In genomic region chr10:74433993-74434392, GRCh38 we compare ENCODE assay signal across 18 cellular contexts.
DNase-seq lines count a peak whose midpoint lies in the region; ATAC-seq, FAIRE-seq and TF ChIP-seq lines count a peak whose summit lies in the region.
"Had no signal": no experiment of that assay in that cellular context is flagged by ENCODE, and none has a peak within 500 bp of the region (broad histone marks: within the 10 kb centered on the region; RNA-seq: fewer than 3 reads in every experiment).

No MANE protein-coding gene starts in this region.

- no peak for TF ChIP-seq EP300 in K562 (IDR thresholded peaks at IDR 0.05; ENCODE audit: low read length)
- no peak for TF ChIP-seq EP300 in neural cell (conservative IDR thresholded peaks at IDR 0.05; ENCODE audit: poor library complexity, severe bottlenecking)
- TF ChIP-seq EP300 in transverse colon (IDR thresholded peaks at IDR 0.05; ENCODE audit: low read depth), result no peak

- ATAC-seq in K562, result no peak
- ATAC-seq: CD8-positive, alpha-beta T cell had no signal

- no peak for TF ChIP-seq RAD21 in K562 (CRISPR knock-in tag; conservative IDR thresholded peaks at IDR 0.05 in 1 of 2, IDR thresholded peaks at IDR 0.05 in 1 of 2)
- no peak for TF ChIP-seq RAD21 in neural cell (conservative IDR thresholded peaks at IDR 0.05)

- 61% methylated on average over 1 of the region's 1 CpG for WGBS in K562 (ENCODE audit: insufficient coverage, low coverage, missing lambda C conversion rate)
- WGBS in transverse colon (ENCODE audit: low coverage in 1 of 2), 2 donors, result 91 to 100% methylated on average over 1 of the region's 1 CpG

- in situ Hi-C loops in K562 (cut with MboI) (no loop called here), transverse colon (cut with MboI; ENCODE audit: low pct_ligation_motif_present in 1 of 4, low pct_unique_long_range_greater_than_20kb in 1 of 4, low sequenced_read_pairs in 3 of 4) (no loop called here)

- H4K20me1 ChIP-seq in K562 (replicated peaks; ENCODE audit: control insufficient read depth, insufficient read depth, low read length) (no peaks in the 10 kb centered on the region), neural cell (ENCODE audit: insufficient read depth) (no peaks in the 10 kb centered on the region)
- H4K20me1 ChIP-seq: BLaER1 had no signal

- H3K4me3 ChIP-seq in K562 (no peak overlapping the region), neural cell (ENCODE audit: low read length) (peak overlapping the region; percentile 42), transverse colon (no peak overlapping the region)
- H3K4me3 ChIP-seq: A549, BLaER1 had no signal

- peak; percentile 52 for DNase-seq in EH (ENCODE audit: low read depth)
- DNase-seq in NCI-H226, result peak; percentile 12
- DNase-seq in K562 (ENCODE audit: extremely low read depth in 1 of 4, low spot score in 3 of 4), result no peak
- no peak for DNase-seq in NCI-H2227 treated with DMSO at 0.1 percent for 48 hours (lab: John Stamatoyannopoulos, UW)
- DNase-seq in DMS 273 (lab: John Stamatoyannopoulos, UW; ENCODE audit: unreplicated experiment), result no peak
- no peak for DNase-seq in DMS 273 treated with DMSO at 0.1 percent for 48 hours (lab: John Stamatoyannopoulos, UW)
- no peak for DNase-seq in transverse colon
- DNase-seq: CD8-positive, alpha-beta T cell; H9; MM.1S; NCI-H1092 treated with DMSO at 0.1 percent for 48 hours; NCI-H2081; NCI-H510A; NCI-H774; SHP77 treated with DMSO at 0.1 percent for 48 hours had no signal

- H3K9me3 ChIP-seq in K562 (replicated peaks; ENCODE audit: control insufficient read depth, insufficient read depth, low read depth, low read length) (no peaks in the 10 kb centered on the region), neural cell (ENCODE audit: low read length) (no peaks in the 10 kb centered on the region), transverse colon (no peaks in the 10 kb centered on the region)
- H3K9me3 ChIP-seq: A549, BLaER1 had no signal

- H3K27me3 ChIP-seq in K562 (ENCODE audit: control insufficient read depth in 2 of 2, insufficient read depth in 2 of 2, low read length in 2 of 2) (no peaks in the 10 kb centered on the region), neural cell (ENCODE audit: insufficient read depth, low read depth, low read length) (no peaks in the 10 kb centered on the region), transverse colon (no peaks in the 10 kb centered on the region)
- H3K27me3 ChIP-seq: BLaER1 had no signal

- H3K4me2 ChIP-seq in K562 (ENCODE audit: insufficient read depth, low read length), result no peak overlapping the region
- peak overlapping the region; percentile 31 for H3K4me2 ChIP-seq in neural cell (ENCODE audit: low read length)
- H3K4me2 ChIP-seq: BLaER1 had no signal

- H3F3A ChIP-seq in neural cell (ENCODE audit: insufficient read depth, low read length, poor library complexity, severe bottlenecking), result peaks cover 9% of the 10 kb centered on the region

- CTCF ChIA-PET in K562 (lab: Yijun Ruan, JAX; ENCODE audit: low intra/inter-chr PET ratio), result no interaction called here

- no peak for FAIRE-seq in K562 (lab: Jason Lieb, UNC)
- FAIRE-seq: A549 had no signal

- no peak for TF ChIP-seq CTCF in K562 (IDR thresholded peaks at IDR 0.05 in 2 of 3, conservative IDR thresholded peaks at IDR 0.05 in 1 of 3; ENCODE audit: insufficient read depth in 2 of 3, low read depth in 1 of 3, low read length in 3 of 3)
- TF ChIP-seq CTCF in neural cell (IDR thresholded peaks at IDR 0.05; ENCODE audit: poor library complexity, severe bottlenecking), result no peak
- no peak for TF ChIP-seq CTCF in transverse colon (IDR thresholded peaks at IDR 0.05)

- no peaks in the 10 kb centered on the region for H3K9me1 ChIP-seq in K562 (ENCODE audit: control insufficient read depth, insufficient read depth, low read length)

- H3K9me2 ChIP-seq in neural cell (ENCODE audit: insufficient read depth, low read length), result no peaks in the 10 kb centered on the region

- intact Hi-C loops in K562 (cut with micrococcal nuclease) (no loop called here), transverse colon (cut with DNase I; ENCODE audit: low total_unique reads) (no loop called here)

- no peak overlapping the region for H3K27ac ChIP-seq in K562 (ENCODE audit: extremely low read depth, low read depth, low read length)
- H3K27ac ChIP-seq in neural cell (ENCODE audit: low read length), result peak overlapping the region; percentile 69
- H3K27ac ChIP-seq in transverse colon, result no peak overlapping the region
- H3K27ac ChIP-seq: A549, BLaER1 had no signal

- H3K9ac ChIP-seq in K562 (ENCODE audit: insufficient read depth in 1 of 2, low read depth in 2 of 2, low read length in 2 of 2), result no peak overlapping the region
- no peak overlapping the region for H3K9ac ChIP-seq in neural cell (ENCODE audit: low read length)
- H3K9ac ChIP-seq: BLaER1 had no signal

- H3K36me3 ChIP-seq in K562 (ENCODE audit: control insufficient read depth, insufficient read depth, low read length), result no peaks in the 10 kb centered on the region
- no peaks in the 10 kb centered on the region for H3K36me3 ChIP-seq in neural cell (ENCODE audit: insufficient read depth, low read length)
- H3K36me3 ChIP-seq in transverse colon, result no peaks in the 10 kb centered on the region
- H3K36me3 ChIP-seq: BLaER1 had no signal

- peaks cover 0 to 4% of the 10 kb centered on the region in 2 experiments; a peak in 3 of 5 replicates for H3K4me1 ChIP-seq in K562 (replicated peaks in 1 of 2; ENCODE audit: control insufficient read depth in 2 of 2, insufficient read depth in 2 of 2, low read length in 2 of 2)
- H3K4me1 ChIP-seq in transverse colon, result peaks cover 0 to under 1% (median 0%) of the 10 kb centered on the region in 4 donors

- H2AFZ ChIP-seq in K562 (ENCODE audit: low read depth, low read length), result no peak overlapping the region
- H2AFZ ChIP-seq in neural cell (ENCODE audit: low read depth, low read length), result no peak overlapping the region

- H3K79me2 ChIP-seq in K562 (ENCODE audit: control insufficient read depth, insufficient read depth, low read length) (no peaks in the 10 kb centered on the region), neural cell (replicated peaks; ENCODE audit: insufficient read depth, low read length) (no peaks in the 10 kb centered on the region)

- no TSS peak for BruUV-seq in K562 (replicated peaks; lab: Mats Ljungman, UMichigan)

- TF ChIP-seq POLR2A in K562 (conservative IDR thresholded peaks at IDR 0.05) (no peak), transverse colon (IDR thresholded peaks at IDR 0.05) (no peak)

- POLR2A ChIA-PET in K562 (lab: Yijun Ruan, JAX), result interaction anchor here (1.0 kb wide), 1 partner anchor 8 kb away, joined by 3 read pairs; no protein-coding TSS in a partner anchor

TF ChIP-seq in K562, 482 proteins besides CTCF, POLR2A, EP300 and RAD21 (continues in another document):
- TF ChIP-seq TGIF2 (CRISPR knock-in tag; IDR thresholded peaks at IDR 0.05), result no peak
- TF ChIP-seq ZNF23 (CRISPR knock-in tag; IDR thresholded peaks at IDR 0.05), result no peak
- no peak for TF ChIP-seq ZNF511 (CRISPR knock-in tag; IDR thresholded peaks at IDR 0.05)
- TF ChIP-seq FOXA1 (IDR thresholded peaks at IDR 0.05; ENCODE audit: borderline replicate concordance), result no peak
- TF ChIP-seq ZNF445 (CRISPR knock-in tag; IDR thresholded peaks at IDR 0.05; ENCODE audit: low read depth), result no peak
- no peak for TF ChIP-seq MAFG (tag; conservative IDR thresholded peaks at IDR 0.05)
- TF ChIP-seq ZNF431 (CRISPR knock-in tag; IDR thresholded peaks at IDR 0.05), result no peak

TF ChIP-seq in neural cell, 6 proteins besides CTCF, POLR2A, EP300 and RAD21:
- no peak for TF ChIP-seq EZH2 (IDR thresholded peaks at IDR 0.05; ENCODE audit: borderline replicate concordance, insufficient read depth, low read length, poor library complexity, severe bottlenecking)
- TF ChIP-seq MXI1 (conservative IDR thresholded peaks at IDR 0.05; ENCODE audit: poor library complexity, severe bottlenecking), result no peak
- no peak for TF ChIP-seq SMC3 (conservative IDR thresholded peaks at IDR 0.05; ENCODE audit: poor library complexity)
- no peak for TF ChIP-seq TAF1 (IDR thresholded peaks at IDR 0.05; ENCODE audit: low read depth)
- TF ChIP-seq POLR2AphosphoS5 (IDR thresholded peaks at IDR 0.05), result no peak
- TF ChIP-seq REST (IDR thresholded peaks at IDR 0.05; ENCODE audit: borderline replicate concordance), result no peak
TF ChIP-seq in neural cell: peak in this region for 0.

Comparison
In these comparisons a context has a peak if more than half of its experiments do, and no peak if none do; other contexts are left out.
1. DNase-seq: peak in EH (single experiment) and NCI-H226 (single experiment); none in K562 (0 of 4), NCI-H2227 treated with DMSO at 0.1 percent for 48 hours (single experiment), DMS 273 (single experiment), DMS 273 treated with DMSO at 0.1 percent for 48 hours (single experiment) and transverse colon (single experiment).